8 cellular contexts compared by ENCODE assay signal in the genomic region with DNA sequence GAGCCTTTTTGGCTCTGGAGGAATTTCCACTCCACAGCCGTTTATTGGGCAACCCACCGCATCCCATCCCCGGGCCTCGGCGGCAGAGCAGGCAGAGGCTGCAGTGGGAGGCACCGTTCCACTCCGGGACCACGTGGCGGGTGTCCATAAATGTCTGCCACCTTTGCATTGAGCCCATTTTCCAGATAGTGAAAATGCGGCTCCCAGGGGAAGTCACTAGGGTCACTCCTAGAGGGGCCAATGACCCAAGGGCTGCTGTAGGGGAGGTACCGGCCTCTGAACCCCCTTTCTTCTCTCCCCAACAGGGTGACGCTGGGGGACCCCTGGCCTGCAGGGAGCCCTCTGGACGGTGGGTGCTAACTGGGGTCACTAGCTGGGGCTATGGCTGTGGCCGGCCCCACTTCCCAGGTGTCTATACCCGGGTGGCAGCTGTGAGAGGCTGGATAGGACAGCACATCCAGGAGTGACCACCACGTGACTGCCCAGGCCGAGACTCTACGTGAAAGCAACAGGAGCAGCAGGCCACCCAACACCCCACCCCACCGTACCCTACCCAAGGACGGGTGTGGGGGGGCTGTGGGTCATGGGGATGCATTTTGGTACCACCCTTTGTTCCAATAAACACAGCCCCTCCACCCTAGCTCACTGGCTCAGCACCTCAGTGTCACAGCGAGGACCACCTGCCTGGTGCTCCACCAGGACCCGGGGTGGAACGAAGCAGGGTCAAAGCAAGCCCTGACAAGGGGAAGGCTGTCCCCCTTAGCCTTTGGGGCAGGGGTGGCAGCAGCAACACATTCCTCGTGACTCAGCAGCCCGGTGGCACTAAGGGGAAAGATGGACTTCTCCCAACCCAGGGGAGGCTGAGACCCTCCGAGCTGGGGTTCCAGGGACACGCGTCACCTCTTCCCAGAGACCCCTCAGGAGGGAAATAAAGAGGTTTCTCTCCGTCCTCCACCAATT. TPM values are rescaled to one million over a fixed set of nuclear protein-coding genes. Genes with fewer than 3 reads are reported as not detected.
A peak's percentile ranks its signal among the peaks of the same experiment; 100 is the strongest.
DNase-seq lines count a peak whose midpoint lies in the region; ATAC-seq lines count a peak whose summit lies in the region.

No MANE protein-coding gene starts in this region.

- no peak overlapping the region for H3K27ac ChIP-seq in iPS-18a (ENCODE audit: low read length)

- no peak for DNase-seq in activated CD4-positive, alpha-beta T cell treated with anti-CD3 and anti-CD28 coated beads, Interleukin-2, amount 10 ng/mL, durations not matched to agents 24 days and 14 days
- no peak for DNase-seq in activated CD4-positive, alpha-beta T cell treated with anti-CD3 and anti-CD28 coated beads, Interleukin-2, amount 50 U/mL, for 4 hours
- no peak for DNase-seq in activated CD8-positive, alpha-beta T cell treated with anti-CD3 and anti-CD28 coated beads, Interleukin-2, amount 10 ng/mL, durations not matched to agents 7 days and 5 days
- DNase-seq in stimulated activated naive B cell treated with anti-CD40 and anti-IgM and Interleukin-4, amounts not matched to agents 10 μg/mL and 1 μg/mL and 100 μg/mL, for 72 hours, result no peak
- DNase-seq in activated gamma-delta T cell treated with Interleukin-2 at 50 U/mL for 16 hours, result no peak

- H3K36me3 Mint-ChIP-seq in activated CD4-positive, alpha-beta T cell treated with anti-CD3 and anti-CD28 coated beads, Interleukin-2, amount 10 ng/mL, durations not matched to agents 24 days and 14 days (ENCODE audit: low read depth), result peaks cover 28% of the 10 kb centered on the region
- peaks cover 27% of the 10 kb centered on the region for H3K36me3 Mint-ChIP-seq in activated CD8-positive, alpha-beta T cell treated with anti-CD3 and anti-CD28 coated beads, Interleukin-2, amount 10 ng/mL, durations not matched to agents 7 days and 5 days (ENCODE audit: low read depth)
- peaks cover 29 to 41% of the 10 kb centered on the region in 2 donors for H3K36me3 Mint-ChIP-seq in stimulated activated naive B cell treated with anti-CD40 and anti-IgM and Interleukin-4, amounts not matched to agents 10 μg/mL and 1 μg/mL and 100 μg/mL, for 72 hours

- peak overlapping the region; percentile 99 for H3K9ac ChIP-seq in iPS-18a (ENCODE audit: low read length)

- H3K4me1 ChIP-seq in iPS-18a (ENCODE audit: control insufficient read depth, low read depth, low read length), result peaks cover 17% of the 10 kb centered on the region

- H3K27ac Mint-ChIP-seq in activated CD4-positive, alpha-beta T cell treated with anti-CD3 and anti-CD28 coated beads, Interleukin-2, amount 10 ng/mL, durations not matched to agents 24 days and 14 days, result peak overlapping the region; percentile 98
- peak overlapping the region; percentile 97 for H3K27ac Mint-ChIP-seq in activated CD8-positive, alpha-beta T cell treated with anti-CD3 and anti-CD28 coated beads, Interleukin-2, amount 10 ng/mL, durations not matched to agents 7 days and 5 days
- peak overlapping the region; percentile 99 for H3K27ac Mint-ChIP-seq in stimulated activated naive B cell treated with anti-CD40 and anti-IgM and Interleukin-4, amounts not matched to agents 10 μg/mL and 1 μg/mL and 100 μg/mL, for 72 hours

- CTCF ChIA-PET in activated CD8-positive, alpha-beta T cell treated with anti-CD3 and anti-CD28 coated beads, Interleukin-2, amount 10 ng/mL, durations not matched to agents 7 days and 5 days (lab: Charles Lee), result interaction anchor here (0.9 to 1.1 kb wide), 2 partner anchors 34 to 185 kb away, joined by 3 to 4 read pairs; no protein-coding TSS in a partner anchor

- peak overlapping the region; percentile 98 for H3K4me3 ChIP-seq in iPS-18a (ENCODE audit: low read length)

- ATAC-seq in activated CD8-positive, alpha-beta T cell treated with anti-CD3 and anti-CD28 coated beads, Interleukin-2, amount 10 ng/mL, durations not matched to agents 7 days and 5 days, result no peak
- ATAC-seq in stimulated activated naive B cell treated with anti-CD40 and anti-IgM and Interleukin-4, amounts not matched to agents 10 μg/mL and 1 μg/mL and 100 μg/mL, for 72 hours (replicated peaks), result no peak
- ATAC-seq in HG02870 (IDR thresholded peaks at IDR 0.05; ENCODE audit: unreplicated experiment), result no peak
- ATAC-seq in HG03280 (IDR thresholded peaks at IDR 0.05; ENCODE audit: unreplicated experiment), result no peak

- H3K4me1 Mint-ChIP-seq in activated CD4-positive, alpha-beta T cell treated with anti-CD3 and anti-CD28 coated beads, Interleukin-2, amount 10 ng/mL, durations not matched to agents 24 days and 14 days, result peaks cover 9% of the 10 kb centered on the region
- H3K4me1 Mint-ChIP-seq in activated CD8-positive, alpha-beta T cell treated with anti-CD3 and anti-CD28 coated beads, Interleukin-2, amount 10 ng/mL, durations not matched to agents 7 days and 5 days (ENCODE audit: low read depth), result peaks cover 14% of the 10 kb centered on the region
- peaks cover 13 to 36% of the 10 kb centered on the region in 2 donors for H3K4me1 Mint-ChIP-seq in stimulated activated naive B cell treated with anti-CD40 and anti-IgM and Interleukin-4, amounts not matched to agents 10 μg/mL and 1 μg/mL and 100 μg/mL, for 72 hours

- intact Hi-C loops in activated CD4-positive, alpha-beta T cell treated with anti-CD3 and anti-CD28 coated beads, Interleukin-2, amount 10 ng/mL, durations not matched to agents 24 days and 14 days (cut with micrococcal nuclease), result no loop called here

- H3K27me3 ChIP-seq in iPS-18a (ENCODE audit: control insufficient read depth, insufficient read depth, low read length), result no peaks in the 10 kb centered on the region

- H3K4me3 Mint-ChIP-seq in activated CD4-positive, alpha-beta T cell treated with anti-CD3 and anti-CD28 coated beads, Interleukin-2, amount 10 ng/mL, durations not matched to agents 24 days and 14 days, result peak overlapping the region; percentile 95
- peak overlapping the region; percentile 92 for H3K4me3 Mint-ChIP-seq in activated CD8-positive, alpha-beta T cell treated with anti-CD3 and anti-CD28 coated beads, Interleukin-2, amount 10 ng/mL, durations not matched to agents 7 days and 5 days
- peak overlapping the region; percentile 98 to 99 for H3K4me3 Mint-ChIP-seq in stimulated activated naive B cell treated with anti-CD40 and anti-IgM and Interleukin-4, amounts not matched to agents 10 μg/mL and 1 μg/mL and 100 μg/mL, for 72 hours

- H3K9me3 ChIP-seq in iPS-18a (ENCODE audit: control insufficient read depth, low read depth, low read length), result no peaks in the 10 kb centered on the region

- peaks cover 9% of the 10 kb centered on the region for H3K36me3 ChIP-seq in iPS-18a (ENCODE audit: control insufficient read depth, low read depth, low read length)

- H3K9me3 Mint-ChIP-seq in activated CD4-positive, alpha-beta T cell treated with anti-CD3 and anti-CD28 coated beads, Interleukin-2, amount 10 ng/mL, durations not matched to agents 24 days and 14 days, result no peaks in the 10 kb centered on the region
- no peaks in the 10 kb centered on the region for H3K9me3 Mint-ChIP-seq in activated CD8-positive, alpha-beta T cell treated with anti-CD3 and anti-CD28 coated beads, Interleukin-2, amount 10 ng/mL, durations not matched to agents 7 days and 5 days (ENCODE audit: insufficient read depth)
- no peaks in the 10 kb centered on the region for H3K9me3 Mint-ChIP-seq in stimulated activated naive B cell treated with anti-CD40 and anti-IgM and Interleukin-4, amounts not matched to agents 10 μg/mL and 1 μg/mL and 100 μg/mL, for 72 hours

- POLR2A ChIA-PET in activated CD8-positive, alpha-beta T cell treated with anti-CD3 and anti-CD28 coated beads, Interleukin-2, amount 10 ng/mL, durations not matched to agents 7 days and 5 days (lab: Charles Lee), result interaction anchor here (0.7 to 1.8 kb wide), 2 partner anchors 31 to 577 kb away, joined by 4 to 5 read pairs; no protein-coding TSS in a partner anchor

- H3K27me3 Mint-ChIP-seq in activated CD4-positive, alpha-beta T cell treated with anti-CD3 and anti-CD28 coated beads, Interleukin-2, amount 10 ng/mL, durations not matched to agents 24 days and 14 days, result no peaks in the 10 kb centered on the region
- H3K27me3 Mint-ChIP-seq in activated CD8-positive, alpha-beta T cell treated with anti-CD3 and anti-CD28 coated beads, Interleukin-2, amount 10 ng/mL, durations not matched to agents 7 days and 5 days (ENCODE audit: low read depth), result no peaks in the 10 kb centered on the region
- H3K27me3 Mint-ChIP-seq in stimulated activated naive B cell treated with anti-CD40 and anti-IgM and Interleukin-4, amounts not matched to agents 10 μg/mL and 1 μg/mL and 100 μg/mL, for 72 hours, result no peaks in the 10 kb centered on the region

RNA-seq across cellular contexts. Expression of a gene that starts 1.5 kb away (rescaled TPM):
- total RNA-seq in activated CD4-positive, alpha-beta T cell treated with anti-CD3 and anti-CD28 coated beads, Interleukin-2, amount 10 ng/mL, durations not matched to agents 24 days and 14 days, result 182 and 190 TPM in 2 replicates
- total RNA-seq in activated CD8-positive, alpha-beta T cell treated with anti-CD3 and anti-CD28 coated beads, Interleukin-2, amount 10 ng/mL, durations not matched to agents 7 days and 5 days, result 10 to 100 TPM; 75.1 to 80.2 TPM

RNA-seq across cellular contexts. Expression of a gene that starts 30.9 kb away (rescaled TPM):
- total RNA-seq in activated CD4-positive, alpha-beta T cell treated with anti-CD3 and anti-CD28 coated beads, Interleukin-2, amount 10 ng/mL, durations not matched to agents 24 days and 14 days, result 120 TPM in 2 replicates
- total RNA-seq in activated CD8-positive, alpha-beta T cell treated with anti-CD3 and anti-CD28 coated beads, Interleukin-2, amount 10 ng/mL, durations not matched to agents 7 days and 5 days, result 100 to 1,000 TPM; 108 to 119 TPM

RNA-seq across cellular contexts. Expression of a gene that starts 50.0 kb away (rescaled TPM):
- total RNA-seq in activated CD4-positive, alpha-beta T cell treated with anti-CD3 and anti-CD28 coated beads, Interleukin-2, amount 10 ng/mL, durations not matched to agents 24 days and 14 days, result 101 and 102 TPM in 2 replicates
- total RNA-seq in activated CD8-positive, alpha-beta T cell treated with anti-CD3 and anti-CD28 coated beads, Interleukin-2, amount 10 ng/mL, durations not matched to agents 7 days and 5 days, result 10 to 100 TPM; 59.2 to 61.4 TPM
